Comparison of ENCODE assay signal across 8 cellular contexts in genomic region chr22:37905534-37906363, GRCh38. TPM values are rescaled to one million over a fixed set of nuclear protein-coding genes. Genes with fewer than 3 reads are reported as not detected.
DNase-seq lines count a peak whose midpoint lies in the region; ATAC-seq and TF ChIP-seq lines count a peak whose summit lies in the region.

A gene with protein sequence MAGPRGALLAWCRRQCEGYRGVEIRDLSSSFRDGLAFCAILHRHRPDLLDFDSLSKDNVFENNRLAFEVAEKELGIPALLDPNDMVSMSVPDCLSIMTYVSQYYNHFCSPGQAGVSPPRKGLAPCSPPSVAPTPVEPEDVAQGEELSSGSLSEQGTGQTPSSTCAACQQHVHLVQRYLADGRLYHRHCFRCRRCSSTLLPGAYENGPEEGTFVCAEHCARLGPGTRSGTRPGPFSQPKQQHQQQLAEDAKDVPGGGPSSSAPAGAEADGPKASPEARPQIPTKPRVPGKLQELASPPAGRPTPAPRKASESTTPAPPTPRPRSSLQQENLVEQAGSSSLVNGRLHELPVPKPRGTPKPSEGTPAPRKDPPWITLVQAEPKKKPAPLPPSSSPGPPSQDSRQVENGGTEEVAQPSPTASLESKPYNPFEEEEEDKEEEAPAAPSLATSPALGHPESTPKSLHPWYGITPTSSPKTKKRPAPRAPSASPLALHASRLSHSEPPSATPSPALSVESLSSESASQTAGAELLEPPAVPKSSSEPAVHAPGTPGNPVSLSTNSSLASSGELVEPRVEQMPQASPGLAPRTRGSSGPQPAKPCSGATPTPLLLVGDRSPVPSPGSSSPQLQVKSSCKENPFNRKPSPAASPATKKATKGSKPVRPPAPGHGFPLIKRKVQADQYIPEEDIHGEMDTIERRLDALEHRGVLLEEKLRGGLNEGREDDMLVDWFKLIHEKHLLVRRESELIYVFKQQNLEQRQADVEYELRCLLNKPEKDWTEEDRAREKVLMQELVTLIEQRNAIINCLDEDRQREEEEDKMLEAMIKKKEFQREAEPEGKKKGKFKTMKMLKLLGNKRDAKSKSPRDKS (plus strand): TSS chr22:37906297. CDS start chr22:37906423, 126 bp downstream.

- DNase-seq in Ammon's horn (ENCODE audit: low spot score) (peak; percentile 61), RPMI7951 (ENCODE audit: low read depth) (peak; percentile 78), activated gamma-delta T cell treated with Interleukin-2 at 50 U/mL for 16 hours (peak; percentile 63), foreskin keratinocyte (peak; percentile 70 to 83), thoracic aorta (ENCODE audit: low spot score) (no peak)

- H3K4me3 ChIP-seq in neutrophil (ENCODE audit: low read depth in 1 of 2, low read length in 1 of 2): peak within 1 kb of the TSS; percentile 62 to 70
- H3K4me3 ChIP-seq in thoracic aorta: peak within 1 kb of the TSS; percentile 79

- H3K36me3 ChIP-seq in neutrophil (no peaks in the 10 kb centered on the region), thoracic aorta (no peaks in the 10 kb centered on the region)

- TF ChIP-seq CTCF in foreskin keratinocyte (conservative IDR thresholded peaks at IDR 0.05) (peak; percentile 50), neutrophil (IDR thresholded peaks at IDR 0.05) (peak; percentile 53), thoracic aorta (IDR thresholded peaks at IDR 0.05) (no peak)

- H3K27ac ChIP-seq in foreskin keratinocyte (peak within 1 kb of the TSS; percentile 91), neutrophil (peak within 1 kb of the TSS; percentile 75), thoracic aorta (peak within 1 kb of the TSS; percentile 90 to 94)

- peak; percentile 80 for ATAC-seq in GM19035 (IDR thresholded peaks at IDR 0.05; ENCODE audit: unreplicated experiment)
- ATAC-seq in HG03457 (IDR thresholded peaks at IDR 0.05; ENCODE audit: unreplicated experiment): peak; percentile 66
- peak; percentile 66 for ATAC-seq in foreskin keratinocyte
- ATAC-seq in thoracic aorta (ENCODE audit: insufficient number of reproducible peaks, low FRiP score, low read depth): peak; percentile 71

- H3K9me3 ChIP-seq in neutrophil (no peaks in the 10 kb centered on the region), thoracic aorta (no peaks in the 10 kb centered on the region)

- H3K4me1 ChIP-seq in foreskin keratinocyte: peaks cover 28% of the 10 kb centered on the region
- peaks cover 15 to 19% of the 10 kb centered on the region in 2 experiments for H3K4me1 ChIP-seq in neutrophil (ENCODE audit: control insufficient read depth in 1 of 2, insufficient read depth in 1 of 2, low read depth in 1 of 2, low read length in 1 of 2)
- peaks cover 16 to 49% of the 10 kb centered on the region in 2 donors for H3K4me1 ChIP-seq in thoracic aorta (ENCODE audit: control insufficient read depth in 1 of 2, low read depth in 2 of 2)

- H3K27me3 ChIP-seq in foreskin keratinocyte: no peaks in the 10 kb centered on the region
- no peaks in the 10 kb centered on the region for H3K27me3 ChIP-seq in neutrophil
- no peaks in the 10 kb centered on the region for H3K27me3 ChIP-seq in thoracic aorta (replicated peaks; ENCODE audit: insufficient read depth)

RNA-seq across cellular contexts. Expression of the gene that starts here (rescaled TPM):
- total RNA-seq in RPMI7951 (2014; rRNA removed; shearing (Covaris generic)): 8.4 and 12.8 TPM in 2 replicates
- 112 and 123 TPM in 2 replicates for total RNA-seq in foreskin keratinocyte
- 63.8 and 76.6 TPM in 2 replicates for polyA plus RNA-seq in foreskin keratinocyte
- 10 to 100 TPM; 16.8 to 49.3 TPM for total RNA-seq in thoracic aorta
